In genomic region chr20:1001981-1002681, GRCh38 we compare ENCODE assay signal across 13 cellular contexts. TPM values are rescaled to one million over a fixed set of nuclear protein-coding genes. Genes with fewer than 3 reads are reported as not detected.
DNase-seq lines count a peak whose midpoint lies in the region; ATAC-seq and TF ChIP-seq lines count a peak whose summit lies in the region.
"Had no signal": no experiment of that assay in that cellular context is flagged by ENCODE, and none has a peak within 500 bp of the region (broad histone marks: within the 10 kb centered on the region; RNA-seq: fewer than 3 reads in every experiment).

Gene RSPO4, minus strand, starts transcription at chr20:1002311. Its CDS starts 147 bp downstream, at chr20:1002164.

- BruUV-seq in PC-3 (replicated peaks; lab: Mats Ljungman, UMichigan): no TSS peak

- H3K4me2 ChIP-seq in PC-3 (ENCODE audit: low read length): no peak within 1 kb of the TSS

- H3K9me2 ChIP-seq in PC-3 (replicated peaks; ENCODE audit: low read length): no peaks in the 10 kb centered on the region

- H3K27ac ChIP-seq in PC-3 (ENCODE audit: low read length): no peak within 1 kb of the TSS
- H3K27ac ChIP-seq: epithelial cell of prostate, tibial nerve had no signal

- DNase-seq in NCI-H1417 (lab: John Stamatoyannopoulos, UW) (peak in 2 of 3 experiments; percentile 54 to 55), NCI-H1417 treated with DMSO at 0.1 percent for 48 hours (lab: John Stamatoyannopoulos, UW) (no peak), NCI-H2227 (lab: John Stamatoyannopoulos, UW; ENCODE audit: unreplicated experiment) (peak; percentile 38), fibroblast of gingiva (ENCODE audit: low read depth) (peak; percentile 10), omental fat pad (ENCODE audit: low spot score) (no peak), cerebellar nuclear complex (lab: John Stamatoyannopoulos, UW) (no peak), PC-3 (no peak)
- DNase-seq: ACHN; mesenchymal stem cell; stimulated activated CD4-positive, alpha-beta T cell treated with anti-CD3 and anti-CD28 coated beads, Interleukin-1b, Interleukin-23, amount 100 ng/mL, for 48 hours had no signal

- no peaks in the 10 kb centered on the region for H3F3A ChIP-seq in PC-3 (ENCODE audit: low read length, unreplicated experiment)

- no peak within 1 kb of the TSS for H3K4me3 ChIP-seq in PC-3 (ENCODE audit: low read length)
- H3K4me3 ChIP-seq: tibial nerve had no signal

- TF ChIP-seq CTCF in omental fat pad (IDR thresholded peaks at IDR 0.05) (no peak), PC-3 (conservative IDR thresholded peaks at IDR 0.05; ENCODE audit: low read depth, low read length) (no peak)

- no peak within 1 kb of the TSS for H2AFZ ChIP-seq in PC-3 (ENCODE audit: low read length)

- H3K9me3 ChIP-seq in PC-3 (ENCODE audit: low read length): no peaks in the 10 kb centered on the region

- no peaks in the 10 kb centered on the region for H4K20me1 ChIP-seq in PC-3 (ENCODE audit: low read length)

- H3K27me3 ChIP-seq in PC-3 (ENCODE audit: low read length): peaks cover 26% of the 10 kb centered on the region

- intact Hi-C loops in PC-3 (cut with micrococcal nuclease): no loop called here

- no peaks in the 10 kb centered on the region for H3K4me1 ChIP-seq in PC-3 (ENCODE audit: insufficient read depth, low read length)

- H3K79me2 ChIP-seq in PC-3 (ENCODE audit: low read length): no peaks in the 10 kb centered on the region

- no peaks in the 10 kb centered on the region for H3K36me3 ChIP-seq in PC-3 (ENCODE audit: low read depth, low read length)
- H3K36me3 ChIP-seq: tibial nerve had no signal

- POLR2A ChIA-PET in PC-3 (lab: Charles Lee; ENCODE audit: unreplicated experiment): no interaction called here

- CTCF ChIA-PET in PC-3 (lab: Charles Lee): no interaction called here

- H3K9ac ChIP-seq in PC-3 (ENCODE audit: low read length): no peak within 1 kb of the TSS

- ATAC-seq in omental fat pad (ENCODE audit: low FRiP score): peak; percentile 37
- no peak for ATAC-seq in HG03039 (IDR thresholded peaks at IDR 0.05; ENCODE audit: unreplicated experiment)
- no peak for ATAC-seq in PC-3

RNA-seq across cellular contexts. Expression of gene RSPO4, which starts in this region (rescaled TPM):
- total RNA-seq in omental fat pad: not detected
- total RNA-seq in PC-3 (2014; rRNA removed): not detected in 2 replicates

Comparison
In these comparisons a context has a peak if more than half of its experiments do, and no peak if none do; other contexts are left out.
1. DNase-seq: peak in NCI-H1417 (2 of 3), NCI-H2227 (single experiment) and fibroblast of gingiva (single experiment); none in NCI-H1417 treated with DMSO at 0.1 percent for 48 hours (single experiment), omental fat pad (single experiment), cerebellar nuclear complex (0 of 2) and PC-3 (single experiment).
2. Peak in ATAC-seq in omental fat pad; RNA of the gene not detected or under 1 TPM.